Comparison of ENCODE assay signal across 26 cellular contexts in genomic region chr12:95756362-95756761, GRCh38. TPM values are rescaled to one million over a fixed set of nuclear protein-coding genes. Genes with fewer than 3 reads are reported as not detected.
"Had no signal": no experiment of that assay in that cellular context is flagged by ENCODE, and none has a peak within 500 bp of the region (broad histone marks: within the 10 kb centered on the region; RNA-seq: fewer than 3 reads in every experiment).

No MANE protein-coding gene starts in this region.

- H3K9me3 Mint-ChIP-seq: activated naive CD4-positive, alpha-beta T cell treated with anti-CD3 and anti-CD28 coated beads, Interleukin-2, amount 50 U/mL, for 72 hours; activated naive CD8-positive, alpha-beta T cell treated with anti-CD3 and anti-CD28 coated beads, Interleukin-2, amount 50 U/mL, for 24 hours; WTC11 had no signal

- FAIRE-seq: astrocyte, RCC 7860 had no signal

- H3K36me3 Mint-ChIP-seq: activated naive CD4-positive, alpha-beta T cell treated with anti-CD3 and anti-CD28 coated beads, Interleukin-2, amount 50 U/mL, for 72 hours; WTC11 had no signal

- H3K27me3 Mint-ChIP-seq: brain, T-helper 17 cell had no signal

- ATAC-seq: activated CD8-positive, alpha-beta T cell treated with anti-CD3 and anti-CD28 coated beads, Interleukin-2, amount 10 ng/mL, durations not matched to agents 7 days and 5 days; activated naive CD4-positive, alpha-beta T cell treated with anti-CD3 and anti-CD28 coated beads, Interleukin-2, amount 50 U/mL, for 72 hours; activated naive CD8-positive, alpha-beta T cell treated with anti-CD3 and anti-CD28 coated beads, Interleukin-2, amount 50 U/mL, for 24 hours; PC-3; T-helper 17 cell; WTC11 had no signal

- H3K4me1 Mint-ChIP-seq: activated naive CD8-positive, alpha-beta T cell treated with anti-CD3 and anti-CD28 coated beads, Interleukin-2, amount 50 U/mL, for 24 hours had no signal

- H3K27ac Mint-ChIP-seq: activated CD8-positive, alpha-beta T cell treated with anti-CD3 and anti-CD28 coated beads, Interleukin-2, amount 10 ng/mL, durations not matched to agents 7 days and 5 days; activated naive CD4-positive, alpha-beta T cell treated with anti-CD3 and anti-CD28 coated beads, Interleukin-2, amount 50 U/mL, for 72 hours; activated naive CD8-positive, alpha-beta T cell treated with anti-CD3 and anti-CD28 coated beads, Interleukin-2, amount 50 U/mL, for 24 hours; brain had no signal

- DNase-seq: activated CD4-positive, alpha-beta T cell treated with anti-CD3 and anti-CD28 coated beads for 48 hours; activated CD4-positive, alpha-beta T cell treated with anti-CD3 and anti-CD28 coated beads, Interleukin-2, amount 50 U/mL, for 4 hours; activated CD4-positive, CD25-positive, alpha-beta regulatory T cell treated with anti-CD3 and anti-CD28 coated beads, Interleukin-2, amount 50 U/mL, for 72 hours; activated CD8-positive, alpha-beta memory T cell treated with anti-CD3 and anti-CD28 coated beads, Interleukin-2, amount 50 U/mL, for 48 hours; activated CD8-positive, alpha-beta T cell treated with anti-CD3 and anti-CD28 coated beads, Interleukin-2, amount 10 ng/mL, durations not matched to agents 7 days and 5 days; activated effector memory CD4-positive, alpha-beta T cell treated with Interleukin-2 at 50 U/mL for 16 hours; activated naive CD4-positive, alpha-beta T cell treated with Interleukin-2 at 50 U/mL for 16 hours; activated naive CD8-positive, alpha-beta T cell treated with anti-CD3 and anti-CD28 coated beads, Interleukin-2, amount 50 U/mL, for 24 hours; activated T-cell treated with anti-CD3 and anti-CD28 coated beads, Interleukin-2, amount 50 U/mL, for 1 hour; amygdala; MM.1S; NCI-H1105; NCI-H1436; NCI-H1694 treated with DMSO at 0.1 percent for 48 hours; NCI-H2029 treated with DMSO at 0.1 percent for 48 hours; NCI-H510A treated with DMSO at 0.1 percent for 48 hours; NCI-H69; PC-3; SIG-M5; T-helper 17 cell; T-helper 9 cell had no signal

- H3K4me3 Mint-ChIP-seq: activated CD8-positive, alpha-beta T cell treated with anti-CD3 and anti-CD28 coated beads, Interleukin-2, amount 10 ng/mL, durations not matched to agents 7 days and 5 days; activated naive CD8-positive, alpha-beta T cell treated with anti-CD3 and anti-CD28 coated beads, Interleukin-2, amount 50 U/mL, for 24 hours; brain; T-helper 17 cell; WTC11 had no signal

RNA-seq across cellular contexts. Expression of gene NTN4, which starts 34.2 kb away (rescaled TPM):
- total RNA-seq: activated CD8-positive, alpha-beta T cell treated with anti-CD3 and anti-CD28 coated beads, Interleukin-2, amount 10 ng/mL, durations not matched to agents 7 days and 5 days; activated naive CD4-positive, alpha-beta T cell treated with anti-CD3 and anti-CD28 coated beads, Interleukin-2, amount 50 U/mL, for 72 hours had no signal
